Comparison of ENCODE assay signal across 13 cellular contexts in genomic region chr18:56873441-56874140, GRCh38.
DNase-seq lines count a peak whose midpoint lies in the region; ATAC-seq lines count a peak whose summit lies in the region.
"Had no signal": no experiment of that assay in that cellular context is flagged by ENCODE, and none has a peak within 500 bp of the region (broad histone marks: within the 10 kb centered on the region; RNA-seq: fewer than 3 reads in every experiment).

No MANE protein-coding gene starts in this region.

- peak overlapping the region in 6 of 9 donors; percentile 4 to 77 (median 26) for H3K27ac Mint-ChIP-seq in naive thymus-derived CD4-positive, alpha-beta T cell
- H3K27ac Mint-ChIP-seq: stimulated activated naive CD8-positive, alpha-beta T cell treated with anti-CD3 and anti-CD28 coated beads, Interleukin-15, Interleukin-2, amounts not matched to agents 100 ng/mL and 50 ng/mL, for 24 hours had no signal

- CTCF ChIA-PET in naive thymus-derived CD4-positive, alpha-beta T cell (lab: Charles Lee), result no interaction called here

- no peaks in the 10 kb centered on the region for H3K27me3 ChIP-seq in ectodermal cell (ENCODE audit: control insufficient read depth, insufficient read depth, low read length, poor library complexity, severe bottlenecking)
- H3K27me3 ChIP-seq in naive thymus-derived CD4-positive, alpha-beta T cell (ENCODE audit: control insufficient read depth in 2 of 2, insufficient read depth in 2 of 2, low read length in 2 of 2), result no peaks in the 10 kb centered on the region

- 11 to 14% methylated on average over 6 of the region's 6 CpGs for WGBS in ectodermal cell, 2 experiments

- peaks cover 7 to 33% (median 26%) of the 10 kb centered on the region in 7 donors for H3K4me1 Mint-ChIP-seq in naive thymus-derived CD4-positive, alpha-beta T cell

- no peaks in the 10 kb centered on the region for H3K27me3 Mint-ChIP-seq in naive thymus-derived CD4-positive, alpha-beta T cell
- H3K27me3 Mint-ChIP-seq: stimulated activated naive CD8-positive, alpha-beta T cell treated with anti-CD3 and anti-CD28 coated beads, Interleukin-15, Interleukin-2, amounts not matched to agents 100 ng/mL and 50 ng/mL, for 24 hours had no signal

- POLR2A ChIA-PET in naive thymus-derived CD4-positive, alpha-beta T cell (lab: Charles Lee), result no interaction called here

- H3K4me1 ChIP-seq in ES-I3 (ENCODE audit: insufficient read depth, low read length) (peaks cover 24% of the 10 kb centered on the region; the same call in 1 of the 2 replicates), ectodermal cell (ENCODE audit: control insufficient read depth, insufficient read depth, low read length) (peaks cover 12% of the 10 kb centered on the region)
- peaks cover 0 to 14% of the 10 kb centered on the region in 2 donors for H3K4me1 ChIP-seq in naive thymus-derived CD4-positive, alpha-beta T cell (ENCODE audit: control insufficient read depth in 2 of 2, insufficient read depth in 2 of 2, low read length in 2 of 2)

- no peak overlapping the region for H3K4me3 ChIP-seq in ectodermal cell (ENCODE audit: insufficient read depth, low read depth, low read length)
- no peak overlapping the region for H3K4me3 ChIP-seq in naive thymus-derived CD4-positive, alpha-beta T cell (ENCODE audit: low read length)

- H3K36me3 ChIP-seq in ES-I3 (ENCODE audit: insufficient read depth, low read length) (no peaks in the 10 kb centered on the region), ectodermal cell (ENCODE audit: control insufficient read depth, insufficient read depth, low read length) (no peaks in the 10 kb centered on the region)
- H3K36me3 ChIP-seq in naive thymus-derived CD4-positive, alpha-beta T cell (ENCODE audit: control insufficient read depth in 2 of 3, insufficient read depth in 3 of 3, low read length in 3 of 3), result no peaks in the 10 kb centered on the region

- intact Hi-C loops in naive thymus-derived CD4-positive, alpha-beta T cell (cut with micrococcal nuclease), result no loop called here

- peaks cover 0 to under 1% (median 0%) of the 10 kb centered on the region in 11 donors for H3K9me3 Mint-ChIP-seq in naive thymus-derived CD4-positive, alpha-beta T cell
- H3K9me3 Mint-ChIP-seq: stimulated activated naive CD8-positive, alpha-beta T cell treated with anti-CD3 and anti-CD28 coated beads, Interleukin-15, Interleukin-2, amounts not matched to agents 100 ng/mL and 50 ng/mL, for 24 hours had no signal

- peak; percentile 34 for DNase-seq in NCI-H345 (lab: John Stamatoyannopoulos, UW)
- peak in 7 of 9 donors; percentile 40 to 64 (median 57) for DNase-seq in naive thymus-derived CD4-positive, alpha-beta T cell
- DNase-seq: activated CD4-positive, alpha-beta T cell treated with anti-CD3 and anti-CD28 coated beads, Interleukin-2, amount 50 U/mL, for 1 hour; cerebellar nuclear complex; IMR-90 had no signal

- H3K9me3 ChIP-seq in ES-I3 (ENCODE audit: control insufficient read depth, insufficient read depth, low read length) (no peaks in the 10 kb centered on the region), ectodermal cell (ENCODE audit: control insufficient read depth, low read length) (no peaks in the 10 kb centered on the region)
- H3K9me3 ChIP-seq in naive thymus-derived CD4-positive, alpha-beta T cell (ENCODE audit: control insufficient read depth in 2 of 3, low read length in 3 of 3), result no peaks in the 10 kb centered on the region

- peak; percentile 71 for ATAC-seq in naive thymus-derived CD4-positive, alpha-beta T cell
- ATAC-seq in GM19351 (IDR thresholded peaks at IDR 0.05; ENCODE audit: unreplicated experiment) (no peak), HG03457 (IDR thresholded peaks at IDR 0.05; ENCODE audit: unreplicated experiment) (no peak), GM19463 (IDR thresholded peaks at IDR 0.05; ENCODE audit: unreplicated experiment) (no peak), GM19455 (IDR thresholded peaks at IDR 0.05; ENCODE audit: unreplicated experiment) (no peak)
- ATAC-seq: Panc1 had no signal

- H3K9ac ChIP-seq in ES-I3 (ENCODE audit: low read depth, low read length), result peak overlapping the region; percentile 2

- peak overlapping the region; percentile 58 for H3K27ac ChIP-seq in ectodermal cell (ENCODE audit: insufficient read depth, low read depth, low read length, poor library complexity, severe bottlenecking)
- no peak overlapping the region for H3K27ac ChIP-seq in naive thymus-derived CD4-positive, alpha-beta T cell (ENCODE audit: low read depth, low read length)

- H3K36me3 Mint-ChIP-seq in naive thymus-derived CD4-positive, alpha-beta T cell, result peaks cover 0 to 14% (median 4%) of the 10 kb centered on the region in 5 donors

- H3K4me3 Mint-ChIP-seq in naive thymus-derived CD4-positive, alpha-beta T cell, result peak overlapping the region in 8 of 10 donors; percentile 40 to 72 (median 57)
- H3K4me3 Mint-ChIP-seq: stimulated activated naive CD8-positive, alpha-beta T cell treated with anti-CD3 and anti-CD28 coated beads, Interleukin-15, Interleukin-2, amounts not matched to agents 100 ng/mL and 50 ng/mL, for 24 hours had no signal
